18 cellular contexts compared by ENCODE assay signal in genomic region chr9:93111001-93111370, GRCh38. TPM values are rescaled to one million over a fixed set of nuclear protein-coding genes. Genes with fewer than 3 reads are reported as not detected.
DNase-seq lines count a peak whose midpoint lies in the region; ATAC-seq, FAIRE-seq and TF ChIP-seq lines count a peak whose summit lies in the region.
"Had no signal": no experiment of that assay in that cellular context is flagged by ENCODE, and none has a peak within 500 bp of the region (broad histone marks: within the 10 kb centered on the region; RNA-seq: fewer than 3 reads in every experiment).

No MANE protein-coding gene starts in this region.

- intact Hi-C loops in CD14-positive monocyte (cut with micrococcal nuclease) (loop anchor here in 1 of 2 donors (10.0 kb wide), 1 partner anchor 1054 kb away; no protein-coding TSS in a partner anchor), body of pancreas (cut with DNase I) (no loop called here)
- intact Hi-C loops in activated T-helper 1 cell treated with anti-CD3 and anti-CD28 coated beads, Interleukin-12 subunit alpha, Interleukin-12 subunit beta, Interleukin-2, Interleukin-4 antibody, amounts not matched to agents 30 ng/mL and 10 ng/mL and 1 ng/mL, durations not matched to agents 14 hours and 24 hours and 36 hours (cut with micrococcal nuclease): no loop called here

- H3K4me3 ChIP-seq in body of pancreas (no peak overlapping the region), neutrophil (ENCODE audit: low read depth in 1 of 2, low read length in 1 of 2) (peak overlapping the region; percentile 46 to 57)
- H3K4me3 ChIP-seq: coronary artery, hepatocyte, SJCRH30 had no signal

- H3K4me3 Mint-ChIP-seq in CD14-positive monocyte: peak overlapping the region in 1 of 2 donors; percentile 31
- no peak overlapping the region for H3K4me3 Mint-ChIP-seq in activated T-helper 1 cell treated with anti-CD3 and anti-CD28 coated beads, Interleukin-12 subunit alpha, Interleukin-12 subunit beta, Interleukin-2, Interleukin-4 antibody, amounts not matched to agents 30 ng/mL and 10 ng/mL and 1 ng/mL, durations not matched to agents 14 hours and 24 hours and 36 hours
- H3K4me3 Mint-ChIP-seq: activated naive CD4-positive, alpha-beta T cell treated with anti-CD3 and anti-CD28 coated beads for 36 hours had no signal

- peak overlapping the region; percentile 97 to 100 (median 99) for H3K27ac Mint-ChIP-seq in CD14-positive monocyte
- no peak overlapping the region for H3K27ac Mint-ChIP-seq in activated T-helper 1 cell treated with anti-CD3 and anti-CD28 coated beads, Interleukin-12 subunit alpha, Interleukin-12 subunit beta, Interleukin-2, Interleukin-4 antibody, amounts not matched to agents 30 ng/mL and 10 ng/mL and 1 ng/mL, durations not matched to agents 14 hours and 24 hours and 36 hours
- H3K27ac Mint-ChIP-seq: activated naive CD4-positive, alpha-beta T cell treated with anti-CD3 and anti-CD28 coated beads for 36 hours had no signal

- H3K27ac ChIP-seq in body of pancreas: no peak overlapping the region
- peak overlapping the region; percentile 100 for H3K27ac ChIP-seq in neutrophil
- H3K27ac ChIP-seq: hepatocyte, SJCRH30 had no signal

- TF ChIP-seq POLR2A in body of pancreas (IDR thresholded peaks at IDR 0.05): no peak

- peaks cover 0 to 5% (median 0%) of the 10 kb centered on the region in 7 donors for H3K9me3 Mint-ChIP-seq in CD14-positive monocyte
- no peaks in the 10 kb centered on the region for H3K9me3 Mint-ChIP-seq in activated T-helper 1 cell treated with anti-CD3 and anti-CD28 coated beads, Interleukin-12 subunit alpha, Interleukin-12 subunit beta, Interleukin-2, Interleukin-4 antibody, amounts not matched to agents 30 ng/mL and 10 ng/mL and 1 ng/mL, durations not matched to agents 14 hours and 24 hours and 36 hours
- H3K9me3 Mint-ChIP-seq: activated naive CD4-positive, alpha-beta T cell treated with anti-CD3 and anti-CD28 coated beads for 36 hours; IgD-negative memory B cell had no signal

- H3K4me1 ChIP-seq in body of pancreas (peaks cover 5% of the 10 kb centered on the region), neutrophil (ENCODE audit: control insufficient read depth in 1 of 2, insufficient read depth in 1 of 2, low read depth in 1 of 2, low read length in 1 of 2) (peaks cover 72 to 85% of the 10 kb centered on the region in 2 experiments)

- H3K36me3 ChIP-seq in body of pancreas (replicated peaks in 1 of 2; ENCODE audit: insufficient read depth in 1 of 2, low read depth in 2 of 2): no peaks in the 10 kb centered on the region
- peaks cover 42% of the 10 kb centered on the region for H3K36me3 ChIP-seq in neutrophil

- 85 to 89% methylated on average over 10 to 11 of the region's 11 CpGs for WGBS in body of pancreas, 2 donors

- no peak for FAIRE-seq in GM19239 (lab: Jason Lieb, UNC)

- peaks cover 85% of the 10 kb centered on the region for H3K4me1 Mint-ChIP-seq in CD14-positive monocyte
- peaks cover 36% of the 10 kb centered on the region for H3K4me1 Mint-ChIP-seq in activated T-helper 1 cell treated with anti-CD3 and anti-CD28 coated beads, Interleukin-12 subunit alpha, Interleukin-12 subunit beta, Interleukin-2, Interleukin-4 antibody, amounts not matched to agents 30 ng/mL and 10 ng/mL and 1 ng/mL, durations not matched to agents 14 hours and 24 hours and 36 hours (ENCODE audit: low read depth)

- TF ChIP-seq CTCF in CD14-positive monocyte (IDR thresholded peaks at IDR 0.05) (no peak), body of pancreas (IDR thresholded peaks at IDR 0.05) (no peak), neutrophil (IDR thresholded peaks at IDR 0.05) (no peak)

- H3K36me3 Mint-ChIP-seq in CD14-positive monocyte: peaks cover 65 to 76% of the 10 kb centered on the region in 2 donors
- H3K36me3 Mint-ChIP-seq in activated T-helper 1 cell treated with anti-CD3 and anti-CD28 coated beads, Interleukin-12 subunit alpha, Interleukin-12 subunit beta, Interleukin-2, Interleukin-4 antibody, amounts not matched to agents 30 ng/mL and 10 ng/mL and 1 ng/mL, durations not matched to agents 14 hours and 24 hours and 36 hours (ENCODE audit: low read depth): peaks cover 7% of the 10 kb centered on the region

- H3K27me3 Mint-ChIP-seq in CD14-positive monocyte (ENCODE audit: low read depth in 3 of 3): peaks cover 0 to 2% (median 0%) of the 10 kb centered on the region in 3 donors
- no peaks in the 10 kb centered on the region for H3K27me3 Mint-ChIP-seq in activated T-helper 1 cell treated with anti-CD3 and anti-CD28 coated beads, Interleukin-12 subunit alpha, Interleukin-12 subunit beta, Interleukin-2, Interleukin-4 antibody, amounts not matched to agents 30 ng/mL and 10 ng/mL and 1 ng/mL, durations not matched to agents 14 hours and 24 hours and 36 hours (ENCODE audit: insufficient read depth)

- ATAC-seq in body of pancreas: no peak

- no peaks in the 10 kb centered on the region for H3K9me3 ChIP-seq in body of pancreas
- H3K9me3 ChIP-seq in neutrophil: no peaks in the 10 kb centered on the region
- H3K9me3 ChIP-seq: SJCRH30 had no signal

- H3K27me3 ChIP-seq in body of pancreas (no peaks in the 10 kb centered on the region), neutrophil (no peaks in the 10 kb centered on the region)
- H3K27me3 ChIP-seq: hepatocyte, SJCRH30 had no signal

- peak; percentile 3 for DNase-seq in 8988T
- peak; percentile 46 for DNase-seq in CD14-positive monocyte (ENCODE audit: low spot score)
- peak in 3 of 4 donors; percentile 1 to 10 (median 5) for DNase-seq in body of pancreas
- DNase-seq in HCEC 1CT: no peak
- no peak for DNase-seq in activated T-helper 1 cell treated with anti-CD3 and anti-CD28 coated beads, Interleukin-12 subunit alpha, Interleukin-12 subunit beta, Interleukin-2, Interleukin-4 antibody, amounts not matched to agents 30 ng/mL and 10 ng/mL and 1 ng/mL, durations not matched to agents 14 hours and 24 hours and 36 hours (ENCODE audit: low spot score)
- DNase-seq in GM19239 (ENCODE audit: insufficient read length, low spot score): no peak
- no peak for DNase-seq in NCI-H748 treated with DMSO at 0.1 percent for 48 hours (lab: John Stamatoyannopoulos, UW)
- DNase-seq: activated CD4-positive, alpha-beta T cell treated with anti-CD3 and anti-CD28 coated beads for 1 hour; activated naive CD4-positive, alpha-beta T cell treated with anti-CD3 and anti-CD28 coated beads for 36 hours; NCI-H1930; NCI-H446 treated with DMSO at 0.1 percent for 48 hours; SJCRH30; T-helper 9 cell had no signal

RNA-seq across cellular contexts. Expression of gene CARD19, which starts 15.0 kb away (rescaled TPM):
- 100 to 1,000 TPM; 130 to 137 TPM for polyA plus RNA-seq in CD14-positive monocyte
- 10 to 100 TPM in 1 of 2 donors, 1 to 10 TPM in 1; 4.3 to 20.8 TPM for total RNA-seq in body of pancreas
- 40.5 and 41.7 TPM in 2 replicates for total RNA-seq in activated T-helper 1 cell treated with anti-CD3 and anti-CD28 coated beads, Interleukin-12 subunit alpha, Interleukin-12 subunit beta, Interleukin-2, Interleukin-4 antibody, amounts not matched to agents 30 ng/mL and 10 ng/mL and 1 ng/mL, durations not matched to agents 14 hours and 24 hours and 36 hours

RNA-seq across cellular contexts. Expression of gene NINJ1, which starts 23.1 kb away (rescaled TPM):
- polyA plus RNA-seq in CD14-positive monocyte: 100 to 1,000 TPM; 290 to 469 TPM
- 10 to 100 TPM; 32.6 to 32.9 TPM for total RNA-seq in body of pancreas
- total RNA-seq in activated T-helper 1 cell treated with anti-CD3 and anti-CD28 coated beads, Interleukin-12 subunit alpha, Interleukin-12 subunit beta, Interleukin-2, Interleukin-4 antibody, amounts not matched to agents 30 ng/mL and 10 ng/mL and 1 ng/mL, durations not matched to agents 14 hours and 24 hours and 36 hours: 94.2 and 95.3 TPM in 2 replicates

RNA-seq across cellular contexts. Expression of gene SUSD3, which starts 52.5 kb away (rescaled TPM):
- polyA plus RNA-seq in CD14-positive monocyte: 10 to 100 TPM; 10.5 to 15.7 TPM
- total RNA-seq in body of pancreas: 1 to 10 TPM in 1 of 2 donors, not detected in 1; 3.6 TPM
- total RNA-seq in activated T-helper 1 cell treated with anti-CD3 and anti-CD28 coated beads, Interleukin-12 subunit alpha, Interleukin-12 subunit beta, Interleukin-2, Interleukin-4 antibody, amounts not matched to agents 30 ng/mL and 10 ng/mL and 1 ng/mL, durations not matched to agents 14 hours and 24 hours and 36 hours: 31.7 and 33.2 TPM in 2 replicates
- total RNA-seq: H4, SJCRH30 had no signal

Comparison
In these comparisons a context has a peak if more than half of its experiments do, and no peak if none do; other contexts are left out.
1. DNase-seq: peak in 8988T (single experiment), CD14-positive monocyte (single experiment) and body of pancreas (3 of 4); none in HCEC 1CT (single experiment), activated T-helper 1 cell treated with anti-CD3 and anti-CD28 coated beads, Interleukin-12 subunit alpha, Interleukin-12 subunit beta, Interleukin-2, Interleukin-4 antibody, amounts not matched to agents 30 ng/mL and 10 ng/mL and 1 ng/mL, durations not matched to agents 14 hours and 24 hours and 36 hours (single experiment), GM19239 (single experiment) and NCI-H748 treated with DMSO at 0.1 percent for 48 hours (single experiment).
2. H3K4me3 ChIP-seq: peak in neutrophil (2 of 2); none in body of pancreas (0 of 2).